Comparison of ENCODE assay signal across 19 cellular contexts in genomic region chrX:96382018-96382417, GRCh38.
"Had no signal": no experiment of that assay in that cellular context is flagged by ENCODE, and none has a peak within 500 bp of the region (broad histone marks: within the 10 kb centered on the region; RNA-seq: fewer than 3 reads in every experiment).

No MANE protein-coding gene starts in this region.

- H3K79me2 ChIP-seq: parathyroid adenoma had no signal

- ATAC-seq: naive thymus-derived CD4-positive, alpha-beta T cell; naive thymus-derived CD8-positive, alpha-beta T cell; natural killer cell; natural killer cell treated with Interleukin-12 subunit alpha and Interleukin-12 subunit beta and Interleukin-15 and Interleukin-18, amount 100 ng/mL, for 72 hours; pancreas; psoas muscle; right cardiac atrium; right lobe of liver; sciatic nerve had no signal

- H3K9me3 ChIP-seq: neutrophil, ovary, pancreas, prostate gland, psoas muscle, right atrium auricular region, right lobe of liver, sigmoid colon, spleen had no signal

- H3K9ac ChIP-seq: neural progenitor cell, parathyroid adenoma had no signal

- H3K4me2 ChIP-seq: neural progenitor cell, smooth muscle cell had no signal

- H3K27ac ChIP-seq: neural progenitor cell, neutrophil, ovary, pancreas, parathyroid adenoma, prostate gland, psoas muscle, right atrium auricular region, right lobe of liver, sigmoid colon, skin epidermis, spleen had no signal

- H3K36me3 ChIP-seq: neural progenitor cell, neutrophil, ovary, pancreas, prostate gland, right atrium auricular region, right lobe of liver, sigmoid colon, spleen had no signal

- H3K27me3 ChIP-seq: neural progenitor cell, neutrophil, ovary, right atrium auricular region, sigmoid colon, spleen had no signal

- H2AFZ ChIP-seq: neural progenitor cell, parathyroid adenoma had no signal

- H3K4me3 ChIP-seq: neural progenitor cell, ovary, pancreas, prostate gland, psoas muscle, right atrium auricular region, right lobe of liver, sigmoid colon, skin epidermis, smooth muscle cell, spleen had no signal
